32 cellular contexts compared by ENCODE assay signal in genomic region chr2:131419447-131419846, GRCh38. TPM values are rescaled to one million over a fixed set of nuclear protein-coding genes. Genes with fewer than 3 reads are reported as not detected.
DNase-seq lines count a peak whose midpoint lies in the region; ATAC-seq, FAIRE-seq and TF ChIP-seq lines count a peak whose summit lies in the region.
"Had no signal": no experiment of that assay in that cellular context is flagged by ENCODE, and none has a peak within 500 bp of the region (broad histone marks: within the 10 kb centered on the region; RNA-seq: fewer than 3 reads in every experiment).

No MANE protein-coding gene starts in this region.

- H3K4me1 Mint-ChIP-seq in astrocyte (ENCODE audit: low read depth, unreplicated experiment) (peaks cover 5% of the 10 kb centered on the region), CD14-positive monocyte (no peaks in the 10 kb centered on the region)
- no peaks in the 10 kb centered on the region for H3K4me1 Mint-ChIP-seq in activated CD4-positive, alpha-beta memory T cell treated with anti-CD3 and anti-CD28 coated beads for 36 hours (ENCODE audit: low read depth)
- H3K4me1 Mint-ChIP-seq: naive thymus-derived CD8-positive, alpha-beta T cell; stimulated activated naive B cell treated with anti-CD40 and anti-IgM and Interleukin-4, amounts not matched to agents 10 μg/mL and 1 μg/mL and 100 μg/mL, for 72 hours had no signal

- DNase-seq in H7 (peak; percentile 35), astrocyte (ENCODE audit: low read depth) (peak; percentile 8), retina (peak; percentile 24), NCI-H345 (lab: John Stamatoyannopoulos, UW) (no peak), CD14-positive monocyte (ENCODE audit: low spot score) (no peak)
- DNase-seq in activated CD4-positive, alpha-beta memory T cell treated with anti-CD3 and anti-CD28 coated beads for 36 hours = no peak
- DNase-seq: activated CD4-positive, alpha-beta T cell treated with anti-CD3 and anti-CD28 coated beads for 4 hours; CD4-positive, CD25-positive, alpha-beta regulatory T cell; cortex of kidney; foreskin keratinocyte; GF-D8; HCEC 1CT; kidney glomerular epithelial cell; naive thymus-derived CD8-positive, alpha-beta T cell; NCI-H1436 treated with DMSO at 0.1 percent for 48 hours; NCI-H2171 treated with DMSO at 0.1 percent for 48 hours; NCI-H748 treated with DMSO at 0.1 percent for 48 hours; posterior cingulate gyrus; sigmoid colon; stimulated activated CD4-positive, alpha-beta T cell treated with anti-CD3 and anti-CD28 coated beads, Interleukin-1b, Interleukin-23, amount 100 ng/mL, for 48 hours; stimulated activated naive B cell treated with anti-CD40 and anti-IgM and Interleukin-4, amounts not matched to agents 10 μg/mL and 1 μg/mL and 100 μg/mL, for 72 hours; T-cell; testis had no signal

- H3K9me3 ChIP-seq in astrocyte (ENCODE audit: insufficient read depth, low read depth, low read length) (no peaks in the 10 kb centered on the region), iPS-18a (ENCODE audit: control insufficient read depth, low read depth, low read length) (no peaks in the 10 kb centered on the region)
- H3K9me3 ChIP-seq: breast epithelium, sigmoid colon, testis had no signal

- peak overlapping the region; percentile 61 for H3K4me2 ChIP-seq in astrocyte (ENCODE audit: low read length)

- POLR2A ChIA-PET in activated CD4-positive, alpha-beta memory T cell treated with anti-CD3 and anti-CD28 coated beads for 36 hours (lab: Charles Lee) = no interaction called here

- H3K9ac ChIP-seq in astrocyte (ENCODE audit: low read length) (no peak overlapping the region), iPS-18a (ENCODE audit: low read length) (no peak overlapping the region)

- H3K27ac Mint-ChIP-seq in astrocyte (ENCODE audit: unreplicated experiment) (no peak overlapping the region), CD14-positive monocyte (no peak overlapping the region)
- no peak overlapping the region for H3K27ac Mint-ChIP-seq in activated CD4-positive, alpha-beta memory T cell treated with anti-CD3 and anti-CD28 coated beads for 36 hours
- H3K27ac Mint-ChIP-seq: activated T-helper 2 cell treated with anti-CD3 and anti-CD28 coated beads, Interferon-gamma antibody, Interleukin-2, Interleukin-4, amounts not matched to agents 10 μg/mL and 5 μg/mL and 100 μg/mL, durations not matched to agents 14 hours and 24 hours and 36 hours; CD4-positive, CD25-positive, alpha-beta regulatory T cell; naive thymus-derived CD8-positive, alpha-beta T cell; stimulated activated naive B cell treated with anti-CD40 and anti-IgM and Interleukin-4, amounts not matched to agents 10 μg/mL and 1 μg/mL and 100 μg/mL, for 72 hours; T-cell had no signal

- no peak for ATAC-seq in GM19035 (IDR thresholded peaks at IDR 0.05; ENCODE audit: unreplicated experiment)
- ATAC-seq: foreskin keratinocyte; GM12878; naive thymus-derived CD8-positive, alpha-beta T cell; Right ventricle myocardium inferior; stimulated activated naive B cell treated with anti-CD40 and anti-IgM and Interleukin-4, amounts not matched to agents 10 μg/mL and 1 μg/mL and 100 μg/mL, for 72 hours; T-cell had no signal

- no peaks in the 10 kb centered on the region for H4K20me1 ChIP-seq in astrocyte (ENCODE audit: insufficient read depth, low read length)

- H3K27me3 Mint-ChIP-seq in astrocyte (ENCODE audit: low read depth, unreplicated experiment) (peaks cover 24% of the 10 kb centered on the region), CD14-positive monocyte (ENCODE audit: low read depth in 3 of 3) (peaks cover 31 to 53% (median 36%) of the 10 kb centered on the region in 3 donors)
- H3K27me3 Mint-ChIP-seq in activated CD4-positive, alpha-beta memory T cell treated with anti-CD3 and anti-CD28 coated beads for 36 hours = peaks cover 48% of the 10 kb centered on the region

- peaks cover 7% of the 10 kb centered on the region for H3K27me3 ChIP-seq in H7 (ENCODE audit: control insufficient read depth, insufficient read depth, low read length)
- peaks cover 7% of the 10 kb centered on the region for H3K27me3 ChIP-seq in astrocyte (ENCODE audit: insufficient read depth, low read length)
- peaks cover 15% of the 10 kb centered on the region for H3K27me3 ChIP-seq in iPS-18a (ENCODE audit: control insufficient read depth, insufficient read depth, low read length)
- H3K27me3 ChIP-seq: testis had no signal

- peak overlapping the region; percentile 68 for H2AFZ ChIP-seq in astrocyte (ENCODE audit: low read depth, low read length)

- intact Hi-C loops in activated CD4-positive, alpha-beta memory T cell treated with anti-CD3 and anti-CD28 coated beads for 36 hours (cut with micrococcal nuclease) = loop anchor here (10.0 kb wide), 1 partner anchor 385 kb away; no protein-coding TSS in a partner anchor
- intact Hi-C loops in CD14-positive monocyte (cut with micrococcal nuclease) = no loop called here

- FAIRE-seq in astrocyte (lab: Jason Lieb, UNC) = no peak
- FAIRE-seq: GM12878, TTC549 had no signal

- H3K36me3 ChIP-seq in H7 (replicated peaks; ENCODE audit: control insufficient read depth, insufficient read depth, low read length) (no peaks in the 10 kb centered on the region), astrocyte (ENCODE audit: insufficient read depth, low read length) (no peaks in the 10 kb centered on the region), iPS-18a (ENCODE audit: control insufficient read depth, low read depth, low read length) (no peaks in the 10 kb centered on the region)
- H3K36me3 ChIP-seq: breast epithelium, sigmoid colon had no signal

- H3K27ac ChIP-seq in astrocyte (ENCODE audit: low read depth, low read length) (no peak overlapping the region), iPS-18a (ENCODE audit: low read length) (no peak overlapping the region)
- H3K27ac ChIP-seq: breast epithelium, foreskin keratinocyte, sigmoid colon, testis had no signal

- H3K9me3 Mint-ChIP-seq in astrocyte (ENCODE audit: unreplicated experiment) (no peaks in the 10 kb centered on the region), CD14-positive monocyte (peaks cover 0 to 7% (median 0%) of the 10 kb centered on the region in 7 donors)
- H3K9me3 Mint-ChIP-seq in activated CD4-positive, alpha-beta memory T cell treated with anti-CD3 and anti-CD28 coated beads for 36 hours = no peaks in the 10 kb centered on the region
- H3K9me3 Mint-ChIP-seq: activated T-helper 2 cell treated with anti-CD3 and anti-CD28 coated beads, Interferon-gamma antibody, Interleukin-2, Interleukin-4, amounts not matched to agents 10 μg/mL and 5 μg/mL and 100 μg/mL, durations not matched to agents 14 hours and 24 hours and 36 hours; CD4-positive, CD25-positive, alpha-beta regulatory T cell; stimulated activated naive B cell treated with anti-CD40 and anti-IgM and Interleukin-4, amounts not matched to agents 10 μg/mL and 1 μg/mL and 100 μg/mL, for 72 hours; T-cell had no signal

- H3K4me3 ChIP-seq in H7 (ENCODE audit: insufficient read depth, low read depth, low read length) = no peak overlapping the region
- H3K4me3 ChIP-seq in astrocyte (ENCODE audit: insufficient read depth, low read depth, low read length) = no peak overlapping the region
- H3K4me3 ChIP-seq in iPS-18a (ENCODE audit: low read length) = peak overlapping the region; percentile 33
- H3K4me3 ChIP-seq: breast epithelium, GM12878, sigmoid colon, testis had no signal

- H3K79me2 ChIP-seq in astrocyte (ENCODE audit: insufficient read depth, low read length) = no peaks in the 10 kb centered on the region

- H3K36me3 Mint-ChIP-seq in astrocyte (ENCODE audit: low read depth, unreplicated experiment) (no peaks in the 10 kb centered on the region), CD14-positive monocyte (no peaks in the 10 kb centered on the region)
- H3K36me3 Mint-ChIP-seq in activated CD4-positive, alpha-beta memory T cell treated with anti-CD3 and anti-CD28 coated beads for 36 hours = no peaks in the 10 kb centered on the region
- H3K36me3 Mint-ChIP-seq: CD4-positive, CD25-positive, alpha-beta regulatory T cell; naive thymus-derived CD8-positive, alpha-beta T cell; stimulated activated naive B cell treated with anti-CD40 and anti-IgM and Interleukin-4, amounts not matched to agents 10 μg/mL and 1 μg/mL and 100 μg/mL, for 72 hours; T-cell had no signal

- H3K4me3 Mint-ChIP-seq in astrocyte (ENCODE audit: unreplicated experiment) (no peak overlapping the region), CD14-positive monocyte (no peak overlapping the region)
- H3K4me3 Mint-ChIP-seq in activated CD4-positive, alpha-beta memory T cell treated with anti-CD3 and anti-CD28 coated beads for 36 hours = no peak overlapping the region
- H3K4me3 Mint-ChIP-seq: CD4-positive, CD25-positive, alpha-beta regulatory T cell; naive thymus-derived CD8-positive, alpha-beta T cell; stimulated activated naive B cell treated with anti-CD40 and anti-IgM and Interleukin-4, amounts not matched to agents 10 μg/mL and 1 μg/mL and 100 μg/mL, for 72 hours; T-cell had no signal

- TF ChIP-seq CTCF in astrocyte (IDR thresholded peaks at IDR 0.05; ENCODE audit: insufficient read depth, low read depth, low read length) = no peak
- no peak for TF ChIP-seq CTCF in CD14-positive monocyte (IDR thresholded peaks at IDR 0.05)

- H3K4me1 ChIP-seq in astrocyte (ENCODE audit: insufficient read depth, low read length) (no peaks in the 10 kb centered on the region), iPS-18a (ENCODE audit: control insufficient read depth, low read depth, low read length) (peaks cover 26% of the 10 kb centered on the region)
- H3K4me1 ChIP-seq: breast epithelium, foreskin keratinocyte, sigmoid colon, testis had no signal

- CTCF ChIA-PET in activated CD4-positive, alpha-beta memory T cell treated with anti-CD3 and anti-CD28 coated beads for 36 hours (lab: Charles Lee) = no interaction called here

RNA-seq across cellular contexts. Expression of gene RAB6D, which starts 55.5 kb away (rescaled TPM):
- total RNA-seq in H7 (2014; rRNA removed; shearing (Covaris generic)) = 0.10 TPM in 1 of 2 replicates, not detected in the other
- 0.43 and 0.70 TPM in 2 replicates for total RNA-seq in astrocyte
- total RNA-seq in activated CD4-positive, alpha-beta memory T cell treated with anti-CD3 and anti-CD28 coated beads for 36 hours = not detected
- polyA plus RNA-seq in CD14-positive monocyte = not detected
- total RNA-seq: breast epithelium; CD4-positive, CD25-positive, alpha-beta regulatory T cell; GM12878; M059J; naive thymus-derived CD8-positive, alpha-beta T cell; OCI-LY7; Right ventricle myocardium inferior; sigmoid colon; T-cell had no signal
- polyA plus RNA-seq: naive thymus-derived CD8-positive, alpha-beta T cell had no signal

RNA-seq across cellular contexts. Expression of gene TUBA3D, which starts 56.5 kb away (rescaled TPM):
- 0.62 TPM in 1 of 2 replicates, not detected in the other for total RNA-seq in H7 (2014; rRNA removed; shearing (Covaris generic))
- not detected in 2 replicates for total RNA-seq in astrocyte
- not detected for total RNA-seq in activated CD4-positive, alpha-beta memory T cell treated with anti-CD3 and anti-CD28 coated beads for 36 hours
- polyA plus RNA-seq in CD14-positive monocyte = not detected
- total RNA-seq: activated T-helper 2 cell treated with anti-CD3 and anti-CD28 coated beads, Interferon-gamma antibody, Interleukin-2, Interleukin-4, amounts not matched to agents 10 μg/mL and 5 μg/mL and 100 μg/mL, durations not matched to agents 14 hours and 24 hours and 36 hours; breast epithelium; CD4-positive, CD25-positive, alpha-beta regulatory T cell; foreskin keratinocyte; GM12878; M059J; naive thymus-derived CD8-positive, alpha-beta T cell; OCI-LY7; sigmoid colon; T-cell had no signal
- polyA plus RNA-seq: CD4-positive, CD25-positive, alpha-beta regulatory T cell; foreskin keratinocyte; naive thymus-derived CD8-positive, alpha-beta T cell had no signal

Comparison
In these comparisons a context has a peak if more than half of its experiments do, and no peak if none do; other contexts are left out.
1. DNase-seq: peak in H7 (single experiment), astrocyte (single experiment) and retina (single experiment); none in NCI-H345 (single experiment), activated CD4-positive, alpha-beta memory T cell treated with anti-CD3 and anti-CD28 coated beads for 36 hours (single experiment) and CD14-positive monocyte (single experiment).